ENCODE assay signal across 35 cellular contexts in the genomic region with DNA sequence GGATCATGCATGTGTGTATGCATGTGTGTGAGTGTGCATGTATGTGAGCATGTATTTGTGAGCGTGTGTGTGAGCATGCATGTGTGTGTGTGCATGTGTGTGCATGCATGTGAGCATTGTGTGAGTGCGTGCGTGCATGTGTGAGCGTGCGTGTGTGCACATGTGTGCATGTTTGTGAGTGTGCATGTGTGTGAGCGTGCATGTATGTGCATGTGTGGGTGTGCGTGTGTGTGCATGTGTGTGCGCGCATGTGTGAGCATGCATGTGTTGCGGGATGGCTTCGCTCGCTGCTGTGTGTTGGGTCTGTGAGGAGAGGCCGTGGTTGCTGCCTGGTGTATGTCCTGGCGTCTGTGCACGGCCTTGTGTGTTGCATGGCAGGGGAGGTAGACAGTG. TPM values are rescaled to one million over a fixed set of nuclear protein-coding genes. Genes with fewer than 3 reads are reported as not detected.
DNase-seq lines count a peak whose midpoint lies in the region; ATAC-seq and TF ChIP-seq lines count a peak whose summit lies in the region.
"Had no signal": no experiment of that assay in that cellular context is flagged by ENCODE, and none has a peak within 500 bp of the region (broad histone marks: within the 10 kb centered on the region; RNA-seq: fewer than 3 reads in every experiment).

No MANE protein-coding gene starts in this region.

- no peaks in the 10 kb centered on the region for H3K9me3 Mint-ChIP-seq in Caco-2 (ENCODE audit: unreplicated experiment)
- H3K9me3 Mint-ChIP-seq: activated B cell treated with CpG ODN at 0.5 μM for 24 hours; activated naive CD8-positive, alpha-beta T cell treated with anti-CD3 and anti-CD28 coated beads for 36 hours; activated T-helper 17 cell treated with anti-CD3 and anti-CD28 coated beads, Interleukin-2, amount 50 U/mL, for 72 hours; IgD-negative memory B cell; natural killer cell treated with Interleukin-12 subunit alpha and Interleukin-12 subunit beta and Interleukin-15 and Interleukin-18, amount 100 ng/mL, for 72 hours had no signal

- TF ChIP-seq POLR2A in prostate gland (IDR thresholded peaks at IDR 0.05) = no peak
- no peak for TF ChIP-seq POLR2A in gastroesophageal sphincter (IDR thresholded peaks at IDR 0.05)

- H3K27me3 ChIP-seq in Caco-2 (replicated peaks; ENCODE audit: control insufficient read depth, insufficient read depth, low read length) (no peaks in the 10 kb centered on the region), prostate gland (replicated peaks; ENCODE audit: insufficient read depth) (no peaks in the 10 kb centered on the region), gastroesophageal sphincter (no peaks in the 10 kb centered on the region)
- H3K27me3 ChIP-seq: left lung, vagina had no signal

- DNase-seq in Caco-2 (no peak), fibroblast of the aortic adventitia (ENCODE audit: low read depth) (no peak), prostate gland (ENCODE audit: low spot score) (no peak), NCI-H69 (lab: John Stamatoyannopoulos, UW) (no peak)
- DNase-seq: ACHN; activated B cell treated with CpG ODN at 0.5 μM for 24 hours; activated CD4-positive, alpha-beta T cell treated with anti-CD3 and anti-CD28 coated beads, Interleukin-2, amount 50 U/mL, for 48 hours; activated CD8-positive, alpha-beta memory T cell treated with anti-CD3 and anti-CD28 coated beads, Interleukin-2, amount 50 U/mL, for 48 hours; activated naive CD8-positive, alpha-beta T cell treated with anti-CD3 and anti-CD28 coated beads for 36 hours; C1 segment of cervical spinal cord; cerebellar nuclear complex; hypothalamus; NCI-H1105; NCI-H2081; NCI-H226; stimulated activated CD4-positive, alpha-beta T cell treated with anti-CD3 and anti-CD28 coated beads, Interleukin-1b, Interleukin-23, amount 100 ng/mL, for 48 hours; T1000 had no signal

- H3K27me3 Mint-ChIP-seq in Caco-2 (ENCODE audit: insufficient read depth, unreplicated experiment) = no peaks in the 10 kb centered on the region
- H3K27me3 Mint-ChIP-seq: activated B cell treated with CpG ODN at 0.5 μM for 24 hours; activated naive CD8-positive, alpha-beta T cell treated with anti-CD3 and anti-CD28 coated beads for 36 hours; activated T-helper 17 cell treated with anti-CD3 and anti-CD28 coated beads, Interleukin-2, amount 50 U/mL, for 72 hours; IgD-negative memory B cell; natural killer cell treated with Interleukin-12 subunit alpha and Interleukin-12 subunit beta and Interleukin-15 and Interleukin-18, amount 100 ng/mL, for 72 hours had no signal

- 91% methylated on average over 15 of the region's 15 CpGs for WGBS in prostate gland
- WGBS in gastroesophageal sphincter (ENCODE audit: low coverage in 1 of 2), 2 donors = 86 to 88% methylated on average over 4 to 14 of the region's 15 CpGs

- TF ChIP-seq CTCF in Caco-2 (IDR thresholded peaks at IDR 0.05; ENCODE audit: insufficient read depth in 1 of 2, low read depth in 1 of 2, low read length in 1 of 2, severe bottlenecking in 1 of 2, unreplicated experiment in 1 of 2) = no peak
- TF ChIP-seq CTCF in VCaP (conservative IDR thresholded peaks at IDR 0.05) = no peak
- TF ChIP-seq CTCF in fibroblast of the aortic adventitia (IDR thresholded peaks at IDR 0.05; ENCODE audit: insufficient read depth, low read length) = no peak
- no peak for TF ChIP-seq CTCF in prostate gland (IDR thresholded peaks at IDR 0.05)
- no peak for TF ChIP-seq CTCF in gastroesophageal sphincter (IDR thresholded peaks at IDR 0.05)

- H3K36me3 Mint-ChIP-seq in Caco-2 (ENCODE audit: insufficient read depth, unreplicated experiment) = peaks cover 42% of the 10 kb centered on the region
- H3K36me3 Mint-ChIP-seq: activated naive CD8-positive, alpha-beta T cell treated with anti-CD3 and anti-CD28 coated beads for 36 hours; natural killer cell treated with Interleukin-12 subunit alpha and Interleukin-12 subunit beta and Interleukin-15 and Interleukin-18, amount 100 ng/mL, for 72 hours had no signal

- peaks cover 68% of the 10 kb centered on the region for H3K4me1 ChIP-seq in Caco-2
- H3K4me1 ChIP-seq in prostate gland (replicated peaks) = peaks cover 63% of the 10 kb centered on the region
- peaks cover 0 to 88% (median 40%) of the 10 kb centered on the region in 3 donors for H3K4me1 ChIP-seq in gastroesophageal sphincter
- H3K4me1 ChIP-seq: HAP-1 had no signal

- H3K4me3 ChIP-seq in Caco-2 (ENCODE audit: low read depth, low read length) = no peak overlapping the region
- H3K4me3 ChIP-seq in fibroblast of the aortic adventitia (ENCODE audit: low read depth, low read length) = peak overlapping the region; percentile 67
- H3K4me3 ChIP-seq in prostate gland = peak overlapping the region; percentile 24 to 40
- no peak overlapping the region for H3K4me3 ChIP-seq in gastroesophageal sphincter
- H3K4me3 ChIP-seq: HAP-1, left lung, skin epidermis, vagina had no signal

- CTCF ChIA-PET in Caco-2 (lab: Charles Lee) = no interaction called here

- H3K27ac ChIP-seq in VCaP (peak overlapping the region; percentile 97), prostate gland (peak overlapping the region in 1 of 2 donors; percentile 88), gastroesophageal sphincter (no peak overlapping the region)
- H3K27ac ChIP-seq: vagina had no signal

- no peak for ATAC-seq in HG02981 (IDR thresholded peaks at IDR 0.05; ENCODE audit: unreplicated experiment)
- no peak for ATAC-seq in HG03520 (IDR thresholded peaks at IDR 0.05; ENCODE audit: unreplicated experiment)
- no peak for ATAC-seq in gastroesophageal sphincter
- ATAC-seq: activated T-helper 17 cell treated with anti-CD3 and anti-CD28 coated beads, Interleukin-2, amount 50 U/mL, for 72 hours; left lung; natural killer cell treated with Interleukin-12 subunit alpha and Interleukin-12 subunit beta and Interleukin-15 and Interleukin-18, amount 100 ng/mL, for 72 hours; Right ventricle myocardium inferior had no signal

- H3K36me3 ChIP-seq in Caco-2 (ENCODE audit: control insufficient read depth, insufficient read depth, low read length) (peaks cover 3% of the 10 kb centered on the region), prostate gland (no peaks in the 10 kb centered on the region), gastroesophageal sphincter (no peaks in the 10 kb centered on the region)
- H3K36me3 ChIP-seq: HAP-1, left lung, vagina had no signal

- TF ChIP-seq EP300 in gastroesophageal sphincter (IDR thresholded peaks at IDR 0.05) = no peak

- peak overlapping the region; percentile 30 for H3K4me3 Mint-ChIP-seq in Caco-2 (ENCODE audit: unreplicated experiment)
- H3K4me3 Mint-ChIP-seq: activated B cell treated with CpG ODN at 0.5 μM for 24 hours; activated naive CD8-positive, alpha-beta T cell treated with anti-CD3 and anti-CD28 coated beads for 36 hours; activated T-helper 17 cell treated with anti-CD3 and anti-CD28 coated beads, Interleukin-2, amount 50 U/mL, for 72 hours; IgD-negative memory B cell; natural killer cell treated with Interleukin-12 subunit alpha and Interleukin-12 subunit beta and Interleukin-15 and Interleukin-18, amount 100 ng/mL, for 72 hours had no signal

- no TSS peak for BruUV-seq in Caco-2 (replicated peaks; lab: Mats Ljungman, UMichigan)

- POLR2A ChIA-PET in Caco-2 (lab: Charles Lee) = interaction anchor here (0.6 kb wide), 1 partner anchor 131 kb away, joined by 3 read pairs; no protein-coding TSS in a partner anchor

- intact Hi-C loops in Caco-2 (cut with micrococcal nuclease; ENCODE audit: unreplicated experiment) = no loop called here
- intact Hi-C loops in prostate gland (cut with DNase I) = no loop called here

- H3K4me1 Mint-ChIP-seq in Caco-2 (ENCODE audit: low read depth, unreplicated experiment) = peaks cover 70% of the 10 kb centered on the region

- H3K9me3 ChIP-seq in Caco-2 (no peaks in the 10 kb centered on the region), prostate gland (no peaks in the 10 kb centered on the region), gastroesophageal sphincter (no peaks in the 10 kb centered on the region)
- H3K9me3 ChIP-seq: HAP-1, left lung, vagina had no signal

- peak overlapping the region; percentile 84 for H3K27ac Mint-ChIP-seq in Caco-2 (ENCODE audit: unreplicated experiment)
- H3K27ac Mint-ChIP-seq: activated B cell treated with CpG ODN at 0.5 μM for 24 hours; activated naive CD8-positive, alpha-beta T cell treated with anti-CD3 and anti-CD28 coated beads for 36 hours; activated T-helper 17 cell treated with anti-CD3 and anti-CD28 coated beads, Interleukin-2, amount 50 U/mL, for 72 hours; IgD-negative memory B cell had no signal

RNA-seq across cellular contexts. Expression of a gene that starts 32.4 kb away (rescaled TPM):
- total RNA-seq in Caco-2 (2022) (98.6 and 112 TPM in 2 replicates), fibroblast of the aortic adventitia (ENCODE audit: low replicate concordance) (7.6 and 9.0 TPM in 2 replicates), prostate gland (100 to 1,000 TPM; 111 to 123 TPM), gastroesophageal sphincter (10 to 100 TPM in 1 of 4 donors, 1 to 10 TPM in 3; 6.1 to 16.3 (median 7.5) TPM)

RNA-seq across cellular contexts. Expression of a gene that starts 38.8 kb away (rescaled TPM):
- total RNA-seq in Caco-2 (2022) = 0.39 and 0.84 TPM in 2 replicates
- not detected in 2 replicates for total RNA-seq in fibroblast of the aortic adventitia (ENCODE audit: low replicate concordance)
- total RNA-seq in prostate gland = 1 to 10 TPM; 1.4 to 2.7 TPM
- 10 to 100 TPM in 1 of 4 donors, 1 to 10 TPM in 1, under 1 TPM in 2; 0.13 to 13.7 (median 2.3) TPM for total RNA-seq in gastroesophageal sphincter
- total RNA-seq: activated B cell treated with CpG ODN at 0.5 μM for 24 hours; activated naive CD8-positive, alpha-beta T cell treated with anti-CD3 and anti-CD28 coated beads for 36 hours; activated T-helper 17 cell treated with anti-CD3 and anti-CD28 coated beads, Interleukin-2, amount 50 U/mL, for 72 hours; left lung; M059J; natural killer cell treated with Interleukin-12 subunit alpha and Interleukin-12 subunit beta and Interleukin-15 and Interleukin-18, amount 100 ng/mL, for 72 hours; OCI-LY7; posterior vena cava; Right ventricle myocardium inferior; temporal lobe had no signal

RNA-seq across cellular contexts. Expression of a gene that starts 46.1 kb away (rescaled TPM):
- total RNA-seq in Caco-2 (2022) (not detected in 2 replicates), fibroblast of the aortic adventitia (ENCODE audit: low replicate concordance) (not detected in 2 replicates), prostate gland (100 to 1,000 TPM in 1 of 2 donors, not detected in 1; 165 TPM), gastroesophageal sphincter (not detected)
- total RNA-seq: activated B cell treated with CpG ODN at 0.5 μM for 24 hours; activated naive CD8-positive, alpha-beta T cell treated with anti-CD3 and anti-CD28 coated beads for 36 hours; activated T-helper 17 cell treated with anti-CD3 and anti-CD28 coated beads, Interleukin-2, amount 50 U/mL, for 72 hours; Daoy; epithelial cell of proximal tubule; left lung; M059J; natural killer cell treated with Interleukin-12 subunit alpha and Interleukin-12 subunit beta and Interleukin-15 and Interleukin-18, amount 100 ng/mL, for 72 hours; OCI-LY7; posterior vena cava; Right ventricle myocardium inferior; temporal lobe; vagina had no signal

Comparison
In these comparisons a context has a peak if more than half of its experiments do, and no peak if none do; other contexts are left out.
1. H3K4me3 ChIP-seq: peak in fibroblast of the aortic adventitia (single experiment) and prostate gland (2 of 2); none in Caco-2 (single experiment) and gastroesophageal sphincter (0 of 2).